In the genomic region with DNA sequence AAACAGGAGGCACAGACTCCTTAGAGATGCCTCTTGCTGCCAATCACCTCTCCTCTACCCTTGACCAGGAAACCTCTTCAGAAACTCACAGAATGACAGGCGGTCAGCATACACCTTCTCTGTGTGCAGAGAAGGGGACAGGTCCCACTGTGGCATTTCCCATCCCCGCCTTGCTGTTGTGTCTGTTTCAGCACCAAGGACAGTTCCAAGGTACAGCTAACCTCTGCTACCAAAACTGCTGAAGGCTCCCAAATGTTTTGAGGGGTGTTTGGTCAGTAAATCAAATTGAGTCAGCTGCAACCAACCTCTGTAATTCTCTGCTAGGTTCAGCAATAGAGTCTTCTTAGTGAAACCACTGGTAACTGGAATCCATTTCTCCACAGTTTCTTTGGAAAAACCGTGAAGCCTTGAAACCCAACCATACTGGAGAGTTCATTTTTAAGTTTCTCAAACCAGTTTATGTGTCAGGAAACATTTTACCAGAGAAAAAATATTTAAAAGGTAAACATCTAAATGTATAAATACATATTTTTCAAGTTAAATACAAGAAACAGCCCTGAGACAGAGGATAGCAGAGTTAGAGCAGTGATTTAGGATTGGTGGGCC, we compare ENCODE assay signal across 10 cellular contexts.
DNase-seq lines count a peak whose midpoint lies in the region; ATAC-seq and TF ChIP-seq lines count a peak whose summit lies in the region.
"Had no signal": no experiment of that assay in that cellular context is flagged by ENCODE, and none has a peak within 500 bp of the region (broad histone marks: within the 10 kb centered on the region; RNA-seq: fewer than 3 reads in every experiment).

No MANE protein-coding gene starts in this region.

- no peaks in the 10 kb centered on the region for H3K79me1 ChIP-seq in mesendoderm (ENCODE audit: low read length)

- no peak overlapping the region for H3K4me2 ChIP-seq in mesendoderm (ENCODE audit: low read length)

- H4K8ac ChIP-seq in mesendoderm (ENCODE audit: low read depth, low read length): no peak overlapping the region

- H3K36me3 ChIP-seq in mesendoderm (ENCODE audit: control insufficient read depth, insufficient read depth, low read length): no peaks in the 10 kb centered on the region

- no peaks in the 10 kb centered on the region for H3K27me3 ChIP-seq in mesendoderm (ENCODE audit: insufficient read depth, low read length, poor library complexity)

- no peak overlapping the region for H3K4ac ChIP-seq in mesendoderm (ENCODE audit: low read depth, low read length)

- WGBS in mesendoderm (ENCODE audit: extremely low coverage, insufficient coverage, low lambda C conversion rate): no CpG with 5 or more reads among the region's 3 CpGs

- no peak overlapping the region for H3K27ac ChIP-seq in mesendoderm (ENCODE audit: low read depth, low read length)

- in situ Hi-C loops in astrocyte of the spinal cord (cut with HindIII; ENCODE audit: low sequenced_read_pairs): no loop called here

- H3K4me1 ChIP-seq in mesendoderm (ENCODE audit: control insufficient read depth, low read depth, low read length): peaks cover 4% of the 10 kb centered on the region

- no peak overlapping the region for H3K56ac ChIP-seq in mesendoderm (ENCODE audit: low read length)

- DNase-seq in GM12865 (ENCODE audit: low read depth) (peak; percentile 52), LoVo (ENCODE audit: low spot score) (peak; percentile 67), astrocyte of the spinal cord (ENCODE audit: low read depth, low spot score) (peak; percentile 22), mesendoderm (peak; percentile 84), NCI-H524 treated with DMSO at 0.1 percent for 48 hours (lab: John Stamatoyannopoulos, UW) (no peak), DMS79 (lab: John Stamatoyannopoulos, UW) (no peak)
- DNase-seq in activated effector memory CD4-positive, alpha-beta T cell treated with Interleukin-2 at 50 U/mL for 16 hours: no peak
- DNase-seq: SHP77 treated with DMSO at 0.1 percent for 48 hours had no signal

- H3K79me2 ChIP-seq in mesendoderm (ENCODE audit: control insufficient read depth, insufficient read depth, low read length): no peaks in the 10 kb centered on the region

- no peak overlapping the region for H3K9ac ChIP-seq in mesendoderm (ENCODE audit: low read length)

- H3K4me3 ChIP-seq in GM12865 (ENCODE audit: low read depth, low read length) (no peak overlapping the region), astrocyte of the spinal cord (ENCODE audit: low read depth, low read length) (no peak overlapping the region), mesendoderm (ENCODE audit: low read length) (no peak overlapping the region)

- ATAC-seq in HG03280 (IDR thresholded peaks at IDR 0.05; ENCODE audit: unreplicated experiment): no peak
- ATAC-seq: stimulated activated effector memory CD8-positive, alpha-beta T cell treated with anti-CD3 and anti-CD28 coated beads, Interleukin-12 subunit alpha, Interleukin-12 subunit beta, amount 100 ng/mL, for 72 hours had no signal

- no peak overlapping the region for H3K18ac ChIP-seq in mesendoderm (ENCODE audit: low read length)

- H4K5ac ChIP-seq in mesendoderm (ENCODE audit: low read length): no peak overlapping the region

- H2BK15ac ChIP-seq in mesendoderm (replicated peaks; ENCODE audit: low read depth): no peak overlapping the region

- no peak overlapping the region for H2BK120ac ChIP-seq in mesendoderm (ENCODE audit: low read depth, low read length)

- no peak overlapping the region for H2BK5ac ChIP-seq in mesendoderm (ENCODE audit: low read length)

- no peak overlapping the region for H2AK5ac ChIP-seq in mesendoderm (ENCODE audit: low read length)

- no peak overlapping the region for H3K23ac ChIP-seq in mesendoderm (ENCODE audit: low read length)

- TF ChIP-seq CTCF in GM12865 (IDR thresholded peaks at IDR 0.05; ENCODE audit: insufficient read depth, low read depth, low read length, missing control alignments): no peak
- TF ChIP-seq CTCF in astrocyte of the spinal cord (IDR thresholded peaks at IDR 0.05; ENCODE audit: low read depth, low read length): no peak

Comparison
In these comparisons a context has a peak if more than half of its experiments do, and no peak if none do; other contexts are left out.
1. DNase-seq: peak in GM12865 (single experiment), LoVo (single experiment), astrocyte of the spinal cord (single experiment) and mesendoderm (single experiment); none in NCI-H524 treated with DMSO at 0.1 percent for 48 hours (single experiment), DMS79 (single experiment) and activated effector memory CD4-positive, alpha-beta T cell treated with Interleukin-2 at 50 U/mL for 16 hours (single experiment).